8 cellular contexts compared by ENCODE assay signal in the genomic region with DNA sequence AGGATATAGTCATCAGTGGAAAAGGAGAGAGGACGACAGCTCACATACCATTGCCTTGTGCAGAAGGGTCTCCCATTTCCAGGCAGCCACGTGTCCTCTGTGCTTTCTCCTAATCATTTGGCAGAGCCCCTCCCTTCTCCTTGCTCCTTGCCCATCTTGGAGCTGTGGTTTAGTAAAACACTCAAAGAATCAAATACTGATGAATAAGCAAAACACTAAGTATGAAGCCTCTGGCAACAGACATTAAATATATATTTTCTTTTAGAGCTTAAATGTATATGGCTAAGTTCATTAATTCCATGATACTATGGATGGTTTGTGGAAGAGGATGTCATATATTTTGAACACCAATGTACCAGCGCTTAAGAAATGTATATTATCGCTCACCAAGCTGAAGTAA.
"Had no signal": no experiment of that assay in that cellular context is flagged by ENCODE, and none has a peak within 500 bp of the region (broad histone marks: within the 10 kb centered on the region; RNA-seq: fewer than 3 reads in every experiment).

No MANE protein-coding gene starts in this region.

- ATAC-seq: GM23338, K562 had no signal

- DNase-seq: H9, HCEC 1CT, KG1 had no signal

- H2AFZ ChIP-seq: GM23338 had no signal

- H3K4me2 ChIP-seq: GM23338 had no signal

- H3K4me3 ChIP-seq: GM23338, K562 had no signal

- FAIRE-seq: H1, H54, HTR-8/SVneo, K562 had no signal
